ENCODE assay signal across 1 cellular context in genomic region chr4:21954406-21954805, GRCh38.
TF ChIP-seq lines count a peak whose summit lies in the region.

No MANE protein-coding gene starts in this region.

TF ChIP-seq in HepG2, 621 proteins besides CTCF, POLR2A, EP300 and RAD21 (continued from another document):
- TF ChIP-seq ZNF253 (CRISPR knock-in tag; IDR thresholded peaks at IDR 0.05; ENCODE audit: borderline replicate concordance) (no peak), ISL2 (CRISPR knock-in tag; IDR thresholded peaks at IDR 0.05) (no peak)
